In the genomic region with DNA sequence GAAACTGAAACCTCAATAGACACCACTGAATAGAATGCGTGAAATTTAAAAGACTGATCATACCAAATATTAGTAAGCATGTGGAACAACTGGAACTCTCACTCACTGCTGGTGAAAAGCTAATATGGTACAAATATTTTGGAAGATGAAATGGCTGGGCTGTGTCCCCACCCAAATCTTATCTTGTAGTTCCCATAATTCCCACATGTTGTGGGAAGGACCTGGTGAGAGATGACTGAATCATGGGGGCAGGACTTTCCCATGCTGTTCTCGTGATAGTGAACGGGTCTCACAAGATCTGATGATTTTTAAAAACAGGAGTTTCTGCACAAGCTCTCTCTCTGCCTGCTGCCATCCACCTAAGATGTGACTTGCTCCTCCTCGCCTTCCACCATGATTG, we compare ENCODE assay signal across 22 cellular contexts. TPM values are rescaled to one million over a fixed set of nuclear protein-coding genes. Genes with fewer than 3 reads are reported as not detected.
A peak's percentile ranks its signal among the peaks of the same experiment; 100 is the strongest.
DNase-seq lines count a peak whose midpoint lies in the region; ATAC-seq, FAIRE-seq and TF ChIP-seq lines count a peak whose summit lies in the region.
"Had no signal": no experiment of that assay in that cellular context is flagged by ENCODE, and none has a peak within 500 bp of the region (broad histone marks: within the 10 kb centered on the region; RNA-seq: fewer than 3 reads in every experiment).

No MANE protein-coding gene starts in this region.

- TF ChIP-seq EP300 in K562 (IDR thresholded peaks at IDR 0.05; ENCODE audit: low read length), result no peak
- no peak for TF ChIP-seq EP300 in SK-N-SH (IDR thresholded peaks at IDR 0.05; ENCODE audit: borderline replicate concordance in 1 of 2, low read depth in 1 of 2, low read length in 1 of 2)

- no peak overlapping the region for H3K27ac ChIP-seq in KMS-11
- peak overlapping the region; percentile 17 for H3K27ac ChIP-seq in SJCRH30
- H3K27ac ChIP-seq in K562 (ENCODE audit: extremely low read depth, low read depth, low read length), result no peak overlapping the region
- no peak overlapping the region for H3K27ac ChIP-seq in trophoblast cell (ENCODE audit: low read depth, low read length)
- no peak overlapping the region for H3K27ac ChIP-seq in SK-N-SH (ENCODE audit: low read depth in 2 of 2, low read length in 1 of 2)

- WGBS in K562 (ENCODE audit: insufficient coverage, low coverage, missing lambda C conversion rate), result 1% methylated on average over 4 of the region's 4 CpGs
- WGBS in trophoblast cell (ENCODE audit: extremely low coverage, insufficient coverage, insufficient read length), result no CpG with 5 or more reads among the region's 4 CpGs
- WGBS in SK-N-SH (ENCODE audit: low lambda C conversion rate), result 52% methylated on average over 4 of the region's 4 CpGs

- no peak overlapping the region for H3K4ac ChIP-seq in trophoblast cell (ENCODE audit: low read depth, low read length)

- H3K9me3 ChIP-seq in SJCRH30 (replicated peaks) (peaks cover 7% of the 10 kb centered on the region), K562 (replicated peaks; ENCODE audit: control insufficient read depth, insufficient read depth, low read depth, low read length) (no peaks in the 10 kb centered on the region), trophoblast cell (ENCODE audit: insufficient read depth, low read depth, low read length) (no peaks in the 10 kb centered on the region), SK-N-SH (no peaks in the 10 kb centered on the region; the same call in 1 of the 2 replicates)

- H2BK12ac ChIP-seq in trophoblast cell (ENCODE audit: low read length), result no peak overlapping the region

- DNase-seq in SJCRH30 (peak in 1 of 2 experiments; percentile 48), K562 (ENCODE audit: extremely low read depth in 1 of 4, low spot score in 3 of 4) (no peak), trophoblast cell (peak; percentile 89 to 94), SK-N-SH (no peak), nucleus accumbens (lab: John Stamatoyannopoulos, UW) (no peak), kidney tubule cell (ENCODE audit: low spot score) (no peak)
- DNase-seq: C1 segment of cervical spinal cord; Calu3; CD4-positive, alpha-beta memory T cell; COR-L47; DMS53; DMS79 treated with DMSO at 0.1 percent for 48 hours; GF-D8; H9 had no signal

- no peak for FAIRE-seq in K562 (lab: Jason Lieb, UNC)
- FAIRE-seq: GM12891 had no signal

- intact Hi-C loops in K562 (cut with micrococcal nuclease), result no loop called here

- H3K4me2 ChIP-seq in KMS-11 (peak overlapping the region; percentile 3; the same call in 1 of the 2 replicates), K562 (ENCODE audit: insufficient read depth, low read length) (no peak overlapping the region), trophoblast cell (ENCODE audit: low read length) (no peak overlapping the region), SK-N-SH (no peak overlapping the region)
- H3K4me2 ChIP-seq: GM23338 had no signal

- peaks cover 6% of the 10 kb centered on the region for H3K79me1 ChIP-seq in trophoblast cell (ENCODE audit: low read length)

- H4K20me1 ChIP-seq in KMS-11 (ENCODE audit: insufficient read depth) (no peaks in the 10 kb centered on the region), K562 (replicated peaks; ENCODE audit: control insufficient read depth, insufficient read depth, low read length) (no peaks in the 10 kb centered on the region; the same call in 1 of the 2 replicates), SK-N-SH (ENCODE audit: insufficient read depth) (no peaks in the 10 kb centered on the region)

- TF ChIP-seq POLR2A in K562 (conservative IDR thresholded peaks at IDR 0.05), result no peak

- H3K4me1 ChIP-seq in KMS-11 (ENCODE audit: low read depth, poor library complexity, severe bottlenecking) (peaks cover 33% of the 10 kb centered on the region), SJCRH30 (peaks cover 32% of the 10 kb centered on the region), K562 (replicated peaks in 1 of 2; ENCODE audit: control insufficient read depth in 2 of 2, insufficient read depth in 2 of 2, low read length in 2 of 2) (no peaks in the 10 kb centered on the region; a peak in 1 of 5 replicates), trophoblast cell (ENCODE audit: control insufficient read depth in 1 of 2, insufficient read depth in 2 of 2, low read length in 2 of 2) (peaks cover 3 to 5% of the 10 kb centered on the region in 2 experiments), SK-N-SH (ENCODE audit: control insufficient read depth in 1 of 2, insufficient read depth in 2 of 2, low read depth in 1 of 2, low read length in 1 of 2) (peaks cover 0 to 2% of the 10 kb centered on the region in 2 experiments; a peak in 1 of 4 replicates)

- H2AFZ ChIP-seq in KMS-11 (ENCODE audit: low read depth) (no peak overlapping the region; the same call in 1 of the 2 replicates), K562 (ENCODE audit: low read depth, low read length) (no peak overlapping the region), trophoblast cell (ENCODE audit: insufficient read depth, low read length, poor library complexity) (no peak overlapping the region), SK-N-SH (ENCODE audit: low read depth) (no peak overlapping the region)
- H2AFZ ChIP-seq: GM23338 had no signal

- H2AK5ac ChIP-seq in trophoblast cell (ENCODE audit: low read length), result no peak overlapping the region

- H3K27me3 ChIP-seq in KMS-11 (ENCODE audit: insufficient read depth, low read depth) (no peaks in the 10 kb centered on the region), SJCRH30 (no peaks in the 10 kb centered on the region), K562 (ENCODE audit: control insufficient read depth in 2 of 2, insufficient read depth in 2 of 2, low read length in 2 of 2) (peaks cover 2 to 5% of the 10 kb centered on the region in 2 experiments; a peak in 2 of 5 replicates), trophoblast cell (ENCODE audit: insufficient read depth, low read length) (no peaks in the 10 kb centered on the region), SK-N-SH (ENCODE audit: insufficient read depth) (no peaks in the 10 kb centered on the region)

- H2BK5ac ChIP-seq in trophoblast cell (ENCODE audit: low read depth, low read length, poor library complexity), result no peak overlapping the region

- TF ChIP-seq CTCF in KMS-11 (conservative IDR thresholded peaks at IDR 0.05; ENCODE audit: low read depth, low read length) (no peak), K562 (IDR thresholded peaks at IDR 0.05 in 2 of 3, conservative IDR thresholded peaks at IDR 0.05 in 1 of 3; ENCODE audit: insufficient read depth in 2 of 3, low read depth in 1 of 3, low read length in 3 of 3) (no peak), SK-N-SH (IDR thresholded peaks at IDR 0.05) (no peak)

- H3K79me2 ChIP-seq in KMS-11 (ENCODE audit: insufficient read depth, low read depth) (no peaks in the 10 kb centered on the region), K562 (ENCODE audit: control insufficient read depth, insufficient read depth, low read length) (no peaks in the 10 kb centered on the region), trophoblast cell (ENCODE audit: control insufficient read depth, insufficient read depth, low read length, poor library complexity) (no peaks in the 10 kb centered on the region), SK-N-SH (ENCODE audit: insufficient read depth) (no peaks in the 10 kb centered on the region)

- CTCF ChIA-PET in K562 (lab: Yijun Ruan, JAX; ENCODE audit: low intra/inter-chr PET ratio) (no interaction called here), SK-N-SH (lab: Yijun Ruan, JAX) (interaction anchor here (1.8 kb wide), 1 partner anchor 31 kb away, joined by 7 read pairs; a partner anchor contains a TSS)

- H4K12ac ChIP-seq in trophoblast cell (ENCODE audit: low read depth, low read length), result no peak overlapping the region

- ATAC-seq in K562, result no peak
- ATAC-seq: GM23338, HCT116 had no signal

- H3K14ac ChIP-seq in trophoblast cell (ENCODE audit: low read length), result no peak overlapping the region

- in situ Hi-C loops in K562 (cut with MboI), result no loop called here

- POLR2A ChIA-PET in K562 (lab: Yijun Ruan, JAX), result no interaction called here
- POLR2A ChIA-PET in SK-N-SH (lab: Yijun Ruan, JAX), result interaction anchor here (0.6 kb wide), 1 partner anchor 1471 kb away, joined by 3 read pairs; no protein-coding TSS in a partner anchor

- H4K8ac ChIP-seq in trophoblast cell (ENCODE audit: low read depth, low read length), result no peak overlapping the region

- H3K9me1 ChIP-seq in K562 (ENCODE audit: control insufficient read depth, insufficient read depth, low read length), result no peaks in the 10 kb centered on the region

- no peak overlapping the region for H3K4me3 ChIP-seq in KMS-11 (IDR thresholded peaks at IDR 0.05; ENCODE audit: insufficient read depth, low read depth, low read length)
- no peak overlapping the region for H3K4me3 ChIP-seq in SJCRH30
- no peak overlapping the region for H3K4me3 ChIP-seq in K562
- no peak overlapping the region for H3K4me3 ChIP-seq in trophoblast cell (ENCODE audit: low read depth, low read length)
- no peak overlapping the region for H3K4me3 ChIP-seq in SK-N-SH (ENCODE audit: low read depth in 2 of 2, low read length in 1 of 2)
- H3K4me3 ChIP-seq: GM23338 had no signal

- H3K9ac ChIP-seq in KMS-11 (no peak overlapping the region), K562 (ENCODE audit: insufficient read depth in 1 of 2, low read depth in 2 of 2, low read length in 2 of 2) (no peak overlapping the region), trophoblast cell (ENCODE audit: low read length) (no peak overlapping the region), SK-N-SH (no peak overlapping the region)

- TF ChIP-seq RAD21 in K562 (CRISPR knock-in tag; conservative IDR thresholded peaks at IDR 0.05 in 1 of 2, IDR thresholded peaks at IDR 0.05 in 1 of 2) (no peak), SK-N-SH (IDR thresholded peaks at IDR 0.05; ENCODE audit: low read length) (no peak)

- H3K9me2 ChIP-seq in SK-N-SH, result no peaks in the 10 kb centered on the region

- H4K91ac ChIP-seq in trophoblast cell (ENCODE audit: low read depth, low read length), result no peak overlapping the region

- no peak overlapping the region for H3K23ac ChIP-seq in trophoblast cell (ENCODE audit: low read length)

- no peak overlapping the region for H2BK120ac ChIP-seq in trophoblast cell (ENCODE audit: insufficient read depth, low read length, poor library complexity)

- H3K36me3 ChIP-seq in KMS-11 (ENCODE audit: insufficient read depth), result no peaks in the 10 kb centered on the region
- H3K36me3 ChIP-seq in SJCRH30, result no peaks in the 10 kb centered on the region
- H3K36me3 ChIP-seq in K562 (ENCODE audit: control insufficient read depth, insufficient read depth, low read length), result no peaks in the 10 kb centered on the region
- H3K36me3 ChIP-seq in trophoblast cell (ENCODE audit: control insufficient read depth in 1 of 2, insufficient read depth in 2 of 2, low read length in 2 of 2), result peaks cover 0 to 2% of the 10 kb centered on the region in 2 experiments
- no peaks in the 10 kb centered on the region for H3K36me3 ChIP-seq in SK-N-SH (replicated peaks in 1 of 2; ENCODE audit: control insufficient read depth in 1 of 2, insufficient read depth in 2 of 2, low read length in 1 of 2)

- no peaks in the 10 kb centered on the region for H3F3A ChIP-seq in SK-N-SH (replicated peaks; ENCODE audit: insufficient read depth)

- BruUV-seq in K562 (replicated peaks; lab: Mats Ljungman, UMichigan), result no TSS peak

- no peak overlapping the region for H3K18ac ChIP-seq in trophoblast cell (ENCODE audit: low read length)

RNA-seq across cellular contexts. Expression of a gene that starts 32.0 kb away (rescaled TPM):
- 185 and 190 TPM in 2 replicates for total RNA-seq in SJCRH30 (2014; rRNA removed; shearing (Covaris generic))
- not detected in 2 replicates for total RNA-seq in K562 (2011; cell fraction: chromatin; rRNA removed; ENCODE audit: low replicate concordance)
- total RNA-seq in K562 (2011; cell fraction: nucleolus; rRNA removed), result not detected in 2 replicates
- total RNA-seq in K562 (2011; cell fraction: nucleoplasm; rRNA removed), result not detected in 2 replicates
- total RNA-seq in K562 (2014; rRNA removed) (not detected in 2 replicates), K562 (2014; rRNA removed; fragmentation: Illumina TruSeq; extraction: Trizol) (not detected in 2 replicates), K562 (2015; rRNA removed; fragmentation: Illumina TruSeq; extraction: Trizol) (not detected in 2 replicates), K562 (2021) (not detected in 2 replicates)
- polyA plus RNA-seq in K562 (2011; rRNA removed) (not detected in 2 replicates), K562 (2014; fragmentation: Illumina TruSeq; extraction: Trizol) (not detected in 2 replicates), K562 (2014; fragmentation: Nextera tagmentation; extraction: Ambion mirVana) (not detected), K562 (2014; rRNA removed) (not detected in 2 replicates), SK-N-SH (2012; rRNA removed) (0.03 TPM in 1 of 2 replicates, not detected in the other)
- polyA plus RNA-seq in K562 (2011; cell fraction: cytosol; rRNA removed), result not detected in 2 replicates
- not detected in 2 replicates for polyA plus RNA-seq in K562 (2011; cell fraction: nucleus; rRNA removed)
- polyA plus RNA-seq in K562 (2012), result not detected in 2 replicates
- polyA minus RNA-seq in K562 (2011; rRNA and poly(A)+ RNA removed), result not detected in 2 replicates
- not detected in 2 replicates for polyA minus RNA-seq in K562 (2011; cell fraction: cytosol; rRNA and poly(A)+ RNA removed)
- polyA minus RNA-seq in K562 (2011; cell fraction: nucleus; rRNA and poly(A)+ RNA removed), result not detected in 2 replicates
- polyA plus RNA-seq in trophoblast cell (2013), result 104 and 113 TPM in 2 replicates
- 0.06 and 0.13 TPM in 2 replicates for polyA plus RNA-seq in SK-N-SH (2012; cell fraction: cytosol; rRNA removed)
- 0.04 and 0.05 TPM in 2 replicates for polyA plus RNA-seq in SK-N-SH (2012; cell fraction: nucleus; rRNA removed)
- total RNA-seq: A172, G401, H4 had no signal
- polyA plus RNA-seq: BJ; CD4-positive, alpha-beta memory T cell had no signal

Comparison
In these comparisons a context has a peak if more than half of its experiments do, and no peak if none do; other contexts are left out.
1. DNase-seq: peak in trophoblast cell (2 of 2); none in K562 (0 of 4), SK-N-SH (single experiment), nucleus accumbens (0 of 56) and kidney tubule cell (single experiment).
2. RNA of a gene that starts 32.0 kb away (total RNA-seq): 185 to 190 TPM in SJCRH30; not detected in K562; every median in the first group is over 100 times any median in the second.